In genomic region chr16:88626646-88627045, GRCh38 we compare ENCODE assay signal across 23 cellular contexts. TPM values are rescaled to one million over a fixed set of nuclear protein-coding genes. Genes with fewer than 3 reads are reported as not detected.
DNase-seq lines count a peak whose midpoint lies in the region; ATAC-seq, FAIRE-seq and TF ChIP-seq lines count a peak whose summit lies in the region.
"Had no signal": no experiment of that assay in that cellular context is flagged by ENCODE, and none has a peak within 500 bp of the region (broad histone marks: within the 10 kb centered on the region; RNA-seq: fewer than 3 reads in every experiment).

No MANE protein-coding gene starts in this region.

- H2BK5ac ChIP-seq in mesenchymal stem cell (ENCODE audit: low read depth, low read length, poor library complexity, severe bottlenecking), result no peak overlapping the region

- POLR2A ChIA-PET in CD4-positive, alpha-beta T cell (lab: Charles Lee), result no interaction called here
- POLR2A ChIA-PET in K562 (lab: Yijun Ruan, JAX), result interaction anchor here (1.3 to 1.4 kb wide), 2 partner anchors 10 to 11 kb away, joined by 4 to 7 read pairs; no protein-coding TSS in a partner anchor

- no peak for TF ChIP-seq RAD21 in K562 (CRISPR knock-in tag; conservative IDR thresholded peaks at IDR 0.05 in 1 of 2, IDR thresholded peaks at IDR 0.05 in 1 of 2)

- peaks cover 12% of the 10 kb centered on the region for H3K79me1 ChIP-seq in mesenchymal stem cell (replicated peaks; ENCODE audit: low read length, poor library complexity, severe bottlenecking)

- DNase-seq in CD4-positive, alpha-beta T cell, result no peak
- DNase-seq in GM23338 (ENCODE audit: low spot score) (no peak), K562 (ENCODE audit: extremely low read depth in 1 of 4, low spot score in 3 of 4) (no peak), immature natural killer cell (no peak), mesenchymal stem cell (no peak)
- DNase-seq in activated CD4-positive, CD25-positive, alpha-beta regulatory T cell (lab: John Stamatoyannopoulos, UW), result no peak
- DNase-seq: COR-L47, DMS153, HCEC 1CT, KG1, NCI-H1694 treated with DMSO at 0.1 percent for 48 hours, NCI-H510A, NCI-H774, OCI-M1, SHP77 treated with DMSO at 0.1 percent for 48 hours, T-cell had no signal

- TF ChIP-seq EP300 in K562 (IDR thresholded peaks at IDR 0.05; ENCODE audit: low read length), result no peak

- H3K9me1 ChIP-seq in K562 (ENCODE audit: control insufficient read depth, insufficient read depth, low read length), result no peaks in the 10 kb centered on the region

- peaks cover 75% of the 10 kb centered on the region for H3K36me3 Mint-ChIP-seq in CD4-positive, alpha-beta T cell (ENCODE audit: low read depth)
- H3K36me3 Mint-ChIP-seq in GM23338 (ENCODE audit: low read depth) (peaks cover 57% of the 10 kb centered on the region), immature natural killer cell (peaks cover 3 to 30% (median 13%) of the 10 kb centered on the region in 3 donors)

- 94% methylated on average over 9 of the region's 9 CpGs for WGBS in K562 (ENCODE audit: insufficient coverage, low coverage, missing lambda C conversion rate)
- 95% methylated on average over 9 of the region's 9 CpGs for WGBS in mesenchymal stem cell

- H2AFZ ChIP-seq in GM23338, result no peak overlapping the region
- no peak overlapping the region for H2AFZ ChIP-seq in K562 (ENCODE audit: low read depth, low read length)
- no peak overlapping the region for H2AFZ ChIP-seq in mesenchymal stem cell (ENCODE audit: low read depth, low read length)

- peaks cover 3% of the 10 kb centered on the region; the same call in 1 of the 2 replicates for H3K4me1 ChIP-seq in GM23338 (ENCODE audit: insufficient read depth)
- H3K4me1 ChIP-seq in K562 (replicated peaks in 1 of 2; ENCODE audit: control insufficient read depth in 2 of 2, insufficient read depth in 2 of 2, low read length in 2 of 2), result peaks cover 10 to 44% of the 10 kb centered on the region in 2 experiments; a peak in 4 of 5 replicates
- peaks cover 2% of the 10 kb centered on the region for H3K4me1 ChIP-seq in mesenchymal stem cell (ENCODE audit: control insufficient read depth, insufficient read depth, low read depth, low read length)

- no peaks in the 10 kb centered on the region for H3K4me1 Mint-ChIP-seq in CD4-positive, alpha-beta T cell (ENCODE audit: low read depth)
- H3K4me1 Mint-ChIP-seq in GM23338 (peaks cover 19% of the 10 kb centered on the region), immature natural killer cell (peaks cover 0 to 5% of the 10 kb centered on the region in 2 donors)

- H3K27ac ChIP-seq in CD4-positive, alpha-beta T cell (ENCODE audit: low read depth, low read length), result no peak overlapping the region
- H3K27ac ChIP-seq in GM23338 (ENCODE audit: low read depth) (0 out of 2 replicates have a peak overlapping the region, but pooled peaks have one; percentile 39), K562 (ENCODE audit: extremely low read depth, low read depth, low read length) (no peak overlapping the region), mesenchymal stem cell (ENCODE audit: low read length, poor library complexity, severe bottlenecking) (no peak overlapping the region)
- H3K27ac ChIP-seq: C4-2B had no signal

- 0 out of 2 replicates have a peak, but pooled peaks cover 5% of the 10 kb centered on the region for H4K20me1 ChIP-seq in GM23338 (replicated peaks; ENCODE audit: insufficient read depth)
- H4K20me1 ChIP-seq in K562 (replicated peaks; ENCODE audit: control insufficient read depth, insufficient read depth, low read length), result 0 out of 2 replicates have a peak, but pooled peaks cover 6% of the 10 kb centered on the region

- no peak overlapping the region for H2AK5ac ChIP-seq in mesenchymal stem cell (ENCODE audit: low read length, severe bottlenecking)

- CTCF ChIA-PET in CD4-positive, alpha-beta T cell (lab: Charles Lee), result no interaction called here
- CTCF ChIA-PET in K562 (lab: Yijun Ruan, JAX; ENCODE audit: low intra/inter-chr PET ratio), result no interaction called here

- H3K27me3 ChIP-seq in CD4-positive, alpha-beta T cell (ENCODE audit: control insufficient read depth, insufficient read depth, low read length), result no peaks in the 10 kb centered on the region
- H3K27me3 ChIP-seq in GM23338 (ENCODE audit: insufficient read depth) (no peaks in the 10 kb centered on the region), K562 (ENCODE audit: control insufficient read depth in 2 of 2, insufficient read depth in 2 of 2, low read length in 2 of 2) (no peaks in the 10 kb centered on the region), mesenchymal stem cell (ENCODE audit: control insufficient read depth in 1 of 2, insufficient read depth in 1 of 2, low read length in 2 of 2) (no peaks in the 10 kb centered on the region)

- FAIRE-seq in K562 (lab: Jason Lieb, UNC), result no peak
- FAIRE-seq: GM12891, HepG2 had no signal

- H3K36me3 ChIP-seq in GM23338 (ENCODE audit: insufficient read depth) (peaks cover 13% of the 10 kb centered on the region; the same call in 1 of the 2 replicates), K562 (ENCODE audit: control insufficient read depth, insufficient read depth, low read length) (peaks cover 97% of the 10 kb centered on the region), mesenchymal stem cell (ENCODE audit: control insufficient read depth in 1 of 2, insufficient read depth in 2 of 2, low read depth in 1 of 2, low read length in 2 of 2) (peaks cover 82 to 85% of the 10 kb centered on the region in 2 experiments)

- no peak overlapping the region for H3K4me3 ChIP-seq in GM23338
- H3K4me3 ChIP-seq in K562, result no peak overlapping the region
- H3K4me3 ChIP-seq in mesenchymal stem cell (ENCODE audit: insufficient read depth in 1 of 2, low read depth in 1 of 2, low read length in 2 of 2), result no peak overlapping the region

- H3K4ac ChIP-seq in mesenchymal stem cell (ENCODE audit: low read depth in 1 of 2, low read length in 2 of 2), result no peak overlapping the region

- no peak overlapping the region for H2BK12ac ChIP-seq in mesenchymal stem cell (ENCODE audit: low read length in 2 of 2)

- no peaks in the 10 kb centered on the region for H3K79me2 ChIP-seq in GM23338 (replicated peaks; ENCODE audit: insufficient read depth)
- no peaks in the 10 kb centered on the region for H3K79me2 ChIP-seq in K562 (ENCODE audit: control insufficient read depth, insufficient read depth, low read length)

- no peak overlapping the region for H3K4me2 ChIP-seq in GM23338
- H3K4me2 ChIP-seq in K562 (ENCODE audit: insufficient read depth, low read length), result no peak overlapping the region
- H3K4me2 ChIP-seq in mesenchymal stem cell (ENCODE audit: low read length, poor library complexity, severe bottlenecking), result no peak overlapping the region

- H2BK120ac ChIP-seq in mesenchymal stem cell (ENCODE audit: low read depth, low read length), result no peak overlapping the region

- H3K27me3 Mint-ChIP-seq in CD4-positive, alpha-beta T cell, result no peaks in the 10 kb centered on the region
- H3K27me3 Mint-ChIP-seq in GM23338 (ENCODE audit: insufficient read depth, low read depth, poor library complexity), result peaks cover 14% of the 10 kb centered on the region
- peaks cover 1 to 5% (median 2%) of the 10 kb centered on the region in 3 donors for H3K27me3 Mint-ChIP-seq in immature natural killer cell (ENCODE audit: low read depth in 3 of 3)
- H3K27me3 Mint-ChIP-seq: T-cell had no signal

- H3K18ac ChIP-seq in mesenchymal stem cell (ENCODE audit: low read depth in 1 of 2, low read length in 2 of 2), result no peak overlapping the region

- no peaks in the 10 kb centered on the region for H3K9me2 ChIP-seq in GM23338 (ENCODE audit: insufficient read depth)

- no peak for TF ChIP-seq POLR2A in K562 (conservative IDR thresholded peaks at IDR 0.05)

- no peak for ATAC-seq in CD4-positive, alpha-beta T cell (ENCODE audit: poor library complexity)
- ATAC-seq in GM23338 (no peak), K562 (no peak), GM18867 (IDR thresholded peaks at IDR 0.05; ENCODE audit: unreplicated experiment) (no peak)
- ATAC-seq: HepG2, SK-N-SH treated with all-trans-retinoic acid at 6 μM for 48 hours, T-cell had no signal

- H3K27ac Mint-ChIP-seq in CD4-positive, alpha-beta T cell, result peak overlapping the region; percentile 62
- H3K27ac Mint-ChIP-seq in GM23338 (no peak overlapping the region), immature natural killer cell (peak overlapping the region in 4 of 6 donors; percentile 3 to 71 (median 61))

- no peak overlapping the region for H3K14ac ChIP-seq in mesenchymal stem cell (ENCODE audit: low read length in 2 of 2)

- H3K9ac ChIP-seq in K562 (ENCODE audit: insufficient read depth in 1 of 2, low read depth in 2 of 2, low read length in 2 of 2) (0 out of 4 replicates have a peak overlapping the region, but pooled peaks of 1 of the 2 experiments have one; percentile 56), mesenchymal stem cell (ENCODE audit: low read length) (no peak overlapping the region)

- no peak overlapping the region for H3K4me3 Mint-ChIP-seq in CD4-positive, alpha-beta T cell
- H3K4me3 Mint-ChIP-seq in GM23338 (no peak overlapping the region), immature natural killer cell (no peak overlapping the region)
- H3K4me3 Mint-ChIP-seq: T-cell had no signal

- no peak overlapping the region for H3K23ac ChIP-seq in mesenchymal stem cell (ENCODE audit: low read length in 2 of 2)

- H4K91ac ChIP-seq in mesenchymal stem cell (ENCODE audit: low read length), result no peak overlapping the region

- in situ Hi-C loops in K562 (cut with MboI), result no loop called here

- no peak overlapping the region for H2BK15ac ChIP-seq in mesenchymal stem cell (ENCODE audit: low read depth, poor library complexity, severe bottlenecking)

- no peak for TF ChIP-seq CTCF in CD4-positive, alpha-beta T cell (IDR thresholded peaks at IDR 0.05)
- TF ChIP-seq CTCF in GM23338 (conservative IDR thresholded peaks at IDR 0.05; ENCODE audit: low read depth in 2 of 2) (no peak), K562 (IDR thresholded peaks at IDR 0.05 in 2 of 3, conservative IDR thresholded peaks at IDR 0.05 in 1 of 3; ENCODE audit: insufficient read depth in 2 of 3, low read depth in 1 of 3, low read length in 3 of 3) (no peak)

- intact Hi-C loops in CD4-positive, alpha-beta T cell (cut with DNase I, micrococcal nuclease), result no loop called here
- intact Hi-C loops in K562 (cut with micrococcal nuclease), result loop anchor here (5.0 kb wide), 1 partner anchor 61 kb away; the partner anchor contains the start of gene SNAI3

- no peak overlapping the region for H4K8ac ChIP-seq in mesenchymal stem cell (ENCODE audit: low read length)

- no peaks in the 10 kb centered on the region; the same call in 1 of the 2 replicates for H3F3A ChIP-seq in GM23338 (replicated peaks; ENCODE audit: low read depth)

- no peaks in the 10 kb centered on the region for H3K9me3 ChIP-seq in CD4-positive, alpha-beta T cell (ENCODE audit: control insufficient read depth, low read length)
- H3K9me3 ChIP-seq in K562 (replicated peaks; ENCODE audit: control insufficient read depth, insufficient read depth, low read depth, low read length) (no peaks in the 10 kb centered on the region), mesenchymal stem cell (ENCODE audit: control insufficient read depth, low read length) (no peaks in the 10 kb centered on the region)

- no peaks in the 10 kb centered on the region for H3K9me3 Mint-ChIP-seq in CD4-positive, alpha-beta T cell
- H3K9me3 Mint-ChIP-seq in GM23338, result no peaks in the 10 kb centered on the region
- no peaks in the 10 kb centered on the region for H3K9me3 Mint-ChIP-seq in immature natural killer cell
- H3K9me3 Mint-ChIP-seq: T-cell had no signal

- TSS peak; percentile 19 for BruUV-seq in K562 (replicated peaks; lab: Mats Ljungman, UMichigan)

RNA-seq across cellular contexts. Expression of gene IL17C, which starts 11.7 kb away (rescaled TPM):
- total RNA-seq in CD4-positive, alpha-beta T cell, result under 1 TPM in 1 of 2 experiments, not detected in 1; 0.77 TPM
- total RNA-seq in GM23338 (2014; rRNA removed; shearing (Covaris generic)), result 2.7 and 5.1 TPM in 2 replicates
- polyA plus RNA-seq in GM23338 (2016; fragmentation: Nextera tagmentation; extraction: Ambion mirVana), result 2.3 and 3.9 TPM in 2 replicates
- total RNA-seq in K562 (2011; cell fraction: chromatin; rRNA removed; ENCODE audit: low replicate concordance), result not detected in 2 replicates
- total RNA-seq in K562 (2011; cell fraction: nucleolus; rRNA removed), result not detected in 2 replicates
- total RNA-seq in K562 (2011; cell fraction: nucleoplasm; rRNA removed), result not detected in 2 replicates
- not detected in 2 replicates for total RNA-seq in K562 (2014; rRNA removed)
- not detected in 2 replicates for total RNA-seq in K562 (2014; rRNA removed; fragmentation: Illumina TruSeq; extraction: Trizol)
- not detected in 2 replicates for total RNA-seq in K562 (2015; rRNA removed; fragmentation: Illumina TruSeq; extraction: Trizol)
- total RNA-seq in K562 (2021), result not detected in 2 replicates
- not detected in 2 replicates for polyA plus RNA-seq in K562 (2011; rRNA removed)
- not detected in 2 replicates for polyA plus RNA-seq in K562 (2011; cell fraction: cytosol; rRNA removed)
- polyA plus RNA-seq in K562 (2011; cell fraction: nucleus; rRNA removed), result 0.21 TPM in 1 of 2 replicates, not detected in the other
- polyA plus RNA-seq in K562 (2012), result not detected in 2 replicates
- polyA plus RNA-seq in K562 (2014; fragmentation: Illumina TruSeq; extraction: Trizol), result not detected in 2 replicates
- polyA plus RNA-seq in K562 (2014; fragmentation: Nextera tagmentation; extraction: Ambion mirVana), result not detected
- not detected in 2 replicates for polyA plus RNA-seq in K562 (2014; rRNA removed)
- polyA minus RNA-seq in K562 (2011; rRNA and poly(A)+ RNA removed), result not detected in 2 replicates
- not detected in 2 replicates for polyA minus RNA-seq in K562 (2011; cell fraction: cytosol; rRNA and poly(A)+ RNA removed)
- polyA minus RNA-seq in K562 (2011; cell fraction: nucleus; rRNA and poly(A)+ RNA removed), result not detected in 2 replicates
- polyA plus RNA-seq in immature natural killer cell, result under 1 TPM in 2 of 3 donors, not detected in 1; 0.64 to 0.80 TPM
- polyA plus RNA-seq in mesenchymal stem cell (2013, experiment 1 of 2), result 0.12 TPM
- polyA plus RNA-seq in mesenchymal stem cell (2013, experiment 2 of 2), result 0.11 TPM
- total RNA-seq: HepG2, RPMI7951 had no signal
- polyA plus RNA-seq: HepG2 had no signal

RNA-seq across cellular contexts. Expression of gene CYBA, which starts 24.2 kb away (rescaled TPM):
- 100 to 1,000 TPM; 292 to 294 TPM for total RNA-seq in CD4-positive, alpha-beta T cell
- 228 and 275 TPM in 2 replicates for total RNA-seq in GM23338 (2014; rRNA removed; shearing (Covaris generic))
- polyA plus RNA-seq in GM23338 (2016; fragmentation: Nextera tagmentation; extraction: Ambion mirVana) (281 and 285 TPM in 2 replicates), K562 (2011; rRNA removed) (93.0 and 157 TPM in 2 replicates), K562 (2014; fragmentation: Illumina TruSeq; extraction: Trizol) (63.5 and 240 TPM in 2 replicates), K562 (2014; fragmentation: Nextera tagmentation; extraction: Ambion mirVana) (under 1 TPM; 0.34 to 0.45 TPM), K562 (2014; rRNA removed) (519 and 579 TPM in 2 replicates), immature natural killer cell (1,000 to 10,000 TPM; 2,079 to 2,787 (median 2,690) TPM)
- 136 and 579 TPM in 2 replicates for total RNA-seq in K562 (2011; cell fraction: chromatin; rRNA removed; ENCODE audit: low replicate concordance)
- total RNA-seq in K562 (2011; cell fraction: nucleolus; rRNA removed), result 819 and 943 TPM in 2 replicates
- 427 and 435 TPM in 2 replicates for total RNA-seq in K562 (2011; cell fraction: nucleoplasm; rRNA removed)
- total RNA-seq in K562 (2014; rRNA removed) (683 and 757 TPM in 2 replicates), K562 (2014; rRNA removed; fragmentation: Illumina TruSeq; extraction: Trizol) (44.5 and 72.5 TPM in 2 replicates), K562 (2015; rRNA removed; fragmentation: Illumina TruSeq; extraction: Trizol) (196 and 239 TPM in 2 replicates), K562 (2021) (384 and 422 TPM in 2 replicates)
- polyA plus RNA-seq in K562 (2011; cell fraction: cytosol; rRNA removed), result 366 and 963 TPM in 2 replicates
- polyA plus RNA-seq in K562 (2011; cell fraction: nucleus; rRNA removed), result 349 and 566 TPM in 2 replicates
- 346 and 377 TPM in 2 replicates for polyA plus RNA-seq in K562 (2012)
- 40.1 and 80.4 TPM in 2 replicates for polyA minus RNA-seq in K562 (2011; rRNA and poly(A)+ RNA removed)
- 249 and 254 TPM in 2 replicates for polyA minus RNA-seq in K562 (2011; cell fraction: cytosol; rRNA and poly(A)+ RNA removed)
- polyA minus RNA-seq in K562 (2011; cell fraction: nucleus; rRNA and poly(A)+ RNA removed), result 78.6 and 83.5 TPM in 2 replicates
- polyA plus RNA-seq in mesenchymal stem cell (2013, experiment 1 of 2), result 319 TPM
- 325 TPM for polyA plus RNA-seq in mesenchymal stem cell (2013, experiment 2 of 2)

RNA-seq across cellular contexts. Expression of gene MVD, which starts 36.2 kb away (rescaled TPM):
- 10 to 100 TPM; 74.2 to 76.9 TPM for total RNA-seq in CD4-positive, alpha-beta T cell
- total RNA-seq in GM23338 (2014; rRNA removed; shearing (Covaris generic)), result 144 and 149 TPM in 2 replicates
- polyA plus RNA-seq in GM23338 (2016; fragmentation: Nextera tagmentation; extraction: Ambion mirVana) (94.2 and 95.3 TPM in 2 replicates), K562 (2011; rRNA removed) (53.9 and 168 TPM in 2 replicates), K562 (2014; fragmentation: Illumina TruSeq; extraction: Trizol) (32.9 and 65.4 TPM in 2 replicates), K562 (2014; fragmentation: Nextera tagmentation; extraction: Ambion mirVana) (10 to 100 TPM; 12.2 to 15.4 TPM), K562 (2014; rRNA removed) (65.6 and 82.5 TPM in 2 replicates), immature natural killer cell (10 to 100 TPM; 79.4 to 96.6 (median 87.6) TPM)
- 321 and 787 TPM in 2 replicates for total RNA-seq in K562 (2011; cell fraction: chromatin; rRNA removed; ENCODE audit: low replicate concordance)
- total RNA-seq in K562 (2011; cell fraction: nucleolus; rRNA removed), result 569 and 688 TPM in 2 replicates
- 436 and 479 TPM in 2 replicates for total RNA-seq in K562 (2011; cell fraction: nucleoplasm; rRNA removed)
- total RNA-seq in K562 (2014; rRNA removed) (89.2 and 121 TPM in 2 replicates), K562 (2014; rRNA removed; fragmentation: Illumina TruSeq; extraction: Trizol) (17.6 and 26.6 TPM in 2 replicates), K562 (2015; rRNA removed; fragmentation: Illumina TruSeq; extraction: Trizol) (45.3 and 45.5 TPM in 2 replicates), K562 (2021) (126 and 141 TPM in 2 replicates)
- polyA plus RNA-seq in K562 (2011; cell fraction: cytosol; rRNA removed), result 114 and 126 TPM in 2 replicates
- 587 and 718 TPM in 2 replicates for polyA plus RNA-seq in K562 (2011; cell fraction: nucleus; rRNA removed)
- polyA plus RNA-seq in K562 (2012), result 111 and 112 TPM in 2 replicates
- polyA minus RNA-seq in K562 (2011; rRNA and poly(A)+ RNA removed), result 19.0 and 22.9 TPM in 2 replicates
- polyA minus RNA-seq in K562 (2011; cell fraction: cytosol; rRNA and poly(A)+ RNA removed), result 57.7 and 136 TPM in 2 replicates
- polyA minus RNA-seq in K562 (2011; cell fraction: nucleus; rRNA and poly(A)+ RNA removed), result 78.2 and 151 TPM in 2 replicates
- 120 TPM for polyA plus RNA-seq in mesenchymal stem cell (2013, experiment 1 of 2)
- 109 TPM for polyA plus RNA-seq in mesenchymal stem cell (2013, experiment 2 of 2)

RNA-seq across cellular contexts. Expression of gene ZC3H18, which starts 56.4 kb away (rescaled TPM):
- total RNA-seq in CD4-positive, alpha-beta T cell, result 10 to 100 TPM; 92.6 to 93.7 TPM
- 25.2 and 30.0 TPM in 2 replicates for total RNA-seq in GM23338 (2014; rRNA removed; shearing (Covaris generic))
- polyA plus RNA-seq in GM23338 (2016; fragmentation: Nextera tagmentation; extraction: Ambion mirVana), result 40.1 and 40.7 TPM in 2 replicates
- 74.4 and 112 TPM in 2 replicates for total RNA-seq in K562 (2011; cell fraction: chromatin; rRNA removed; ENCODE audit: low replicate concordance)
- total RNA-seq in K562 (2011; cell fraction: nucleolus; rRNA removed), result 51.3 and 61.4 TPM in 2 replicates
- 61.1 and 63.4 TPM in 2 replicates for total RNA-seq in K562 (2011; cell fraction: nucleoplasm; rRNA removed)
- total RNA-seq in K562 (2014; rRNA removed), result 26.9 and 35.1 TPM in 2 replicates
- 16.0 and 16.3 TPM in 2 replicates for total RNA-seq in K562 (2014; rRNA removed; fragmentation: Illumina TruSeq; extraction: Trizol)
- total RNA-seq in K562 (2015; rRNA removed; fragmentation: Illumina TruSeq; extraction: Trizol), result 31.1 and 33.9 TPM in 2 replicates
- total RNA-seq in K562 (2021), result 81.3 and 88.7 TPM in 2 replicates
- polyA plus RNA-seq in K562 (2011; rRNA removed), result 12.5 and 15.8 TPM in 2 replicates
- 10.1 and 15.8 TPM in 2 replicates for polyA plus RNA-seq in K562 (2011; cell fraction: cytosol; rRNA removed)
- 43.3 and 65.6 TPM in 2 replicates for polyA plus RNA-seq in K562 (2011; cell fraction: nucleus; rRNA removed)
- 57.6 and 59.2 TPM in 2 replicates for polyA plus RNA-seq in K562 (2012)
- 60.7 and 65.3 TPM in 2 replicates for polyA plus RNA-seq in K562 (2014; fragmentation: Illumina TruSeq; extraction: Trizol)
- polyA plus RNA-seq in K562 (2014; fragmentation: Nextera tagmentation; extraction: Ambion mirVana), result 1 to 10 TPM; 1.7 to 2.0 TPM
- 37.1 and 49.2 TPM in 2 replicates for polyA plus RNA-seq in K562 (2014; rRNA removed)
- 7.9 and 9.1 TPM in 2 replicates for polyA minus RNA-seq in K562 (2011; rRNA and poly(A)+ RNA removed)
- 23.7 and 30.6 TPM in 2 replicates for polyA minus RNA-seq in K562 (2011; cell fraction: cytosol; rRNA and poly(A)+ RNA removed)
- 17.5 and 19.1 TPM in 2 replicates for polyA minus RNA-seq in K562 (2011; cell fraction: nucleus; rRNA and poly(A)+ RNA removed)
- 10 to 100 TPM in 1 of 3 donors, 1 to 10 TPM in 2; 1.0 to 29.0 (median 8.7) TPM for polyA plus RNA-seq in immature natural killer cell
- 20.8 TPM for polyA plus RNA-seq in mesenchymal stem cell (2013, experiment 1 of 2)
- 19.8 TPM for polyA plus RNA-seq in mesenchymal stem cell (2013, experiment 2 of 2)

RNA-seq across cellular contexts. Expression of gene SNAI3, which starts 59.7 kb away (rescaled TPM):
- total RNA-seq in CD4-positive, alpha-beta T cell, result 1 to 10 TPM; 3.0 to 3.5 TPM
- 19.2 and 19.4 TPM in 2 replicates for total RNA-seq in GM23338 (2014; rRNA removed; shearing (Covaris generic))
- polyA plus RNA-seq in GM23338 (2016; fragmentation: Nextera tagmentation; extraction: Ambion mirVana) (10.0 and 10.3 TPM in 2 replicates), K562 (2011; rRNA removed) (0.88 and 3.0 TPM in 2 replicates), K562 (2014; fragmentation: Illumina TruSeq; extraction: Trizol) (0.70 and 1.9 TPM in 2 replicates), K562 (2014; fragmentation: Nextera tagmentation; extraction: Ambion mirVana) (under 1 TPM in 1 of 2 experiments, not detected in 1; 0.04 TPM), K562 (2014; rRNA removed) (1.5 and 2.1 TPM in 2 replicates), immature natural killer cell (10 to 100 TPM in 2 of 3 donors, 1 to 10 TPM in 1; 9.0 to 12.4 (median 11.7) TPM)
- total RNA-seq in K562 (2011; cell fraction: chromatin; rRNA removed; ENCODE audit: low replicate concordance), result 0.79 and 2.9 TPM in 2 replicates
- total RNA-seq in K562 (2011; cell fraction: nucleolus; rRNA removed), result 3.2 and 3.7 TPM in 2 replicates
- 0.95 and 1.1 TPM in 2 replicates for total RNA-seq in K562 (2011; cell fraction: nucleoplasm; rRNA removed)
- total RNA-seq in K562 (2014; rRNA removed) (2.7 and 4.1 TPM in 2 replicates), K562 (2014; rRNA removed; fragmentation: Illumina TruSeq; extraction: Trizol) (0.15 and 0.19 TPM in 2 replicates), K562 (2015; rRNA removed; fragmentation: Illumina TruSeq; extraction: Trizol) (0.72 and 0.87 TPM in 2 replicates), K562 (2021) (2.5 and 3.1 TPM in 2 replicates)
- polyA plus RNA-seq in K562 (2011; cell fraction: cytosol; rRNA removed), result 3.2 and 5.5 TPM in 2 replicates
- polyA plus RNA-seq in K562 (2011; cell fraction: nucleus; rRNA removed), result 2.9 and 3.8 TPM in 2 replicates
- 0.95 and 1.2 TPM in 2 replicates for polyA plus RNA-seq in K562 (2012)
- polyA minus RNA-seq in K562 (2011; rRNA and poly(A)+ RNA removed), result 0.42 and 0.87 TPM in 2 replicates
- polyA minus RNA-seq in K562 (2011; cell fraction: cytosol; rRNA and poly(A)+ RNA removed), result 1.9 and 3.5 TPM in 2 replicates
- polyA minus RNA-seq in K562 (2011; cell fraction: nucleus; rRNA and poly(A)+ RNA removed), result 1.5 and 2.3 TPM in 2 replicates
- 0.06 TPM for polyA plus RNA-seq in mesenchymal stem cell (2013, experiment 1 of 2)
- 0.10 TPM for polyA plus RNA-seq in mesenchymal stem cell (2013, experiment 2 of 2)
- total RNA-seq: A673, RPMI7951 had no signal
